8 cellular contexts compared by ENCODE assay signal in the genomic region with DNA sequence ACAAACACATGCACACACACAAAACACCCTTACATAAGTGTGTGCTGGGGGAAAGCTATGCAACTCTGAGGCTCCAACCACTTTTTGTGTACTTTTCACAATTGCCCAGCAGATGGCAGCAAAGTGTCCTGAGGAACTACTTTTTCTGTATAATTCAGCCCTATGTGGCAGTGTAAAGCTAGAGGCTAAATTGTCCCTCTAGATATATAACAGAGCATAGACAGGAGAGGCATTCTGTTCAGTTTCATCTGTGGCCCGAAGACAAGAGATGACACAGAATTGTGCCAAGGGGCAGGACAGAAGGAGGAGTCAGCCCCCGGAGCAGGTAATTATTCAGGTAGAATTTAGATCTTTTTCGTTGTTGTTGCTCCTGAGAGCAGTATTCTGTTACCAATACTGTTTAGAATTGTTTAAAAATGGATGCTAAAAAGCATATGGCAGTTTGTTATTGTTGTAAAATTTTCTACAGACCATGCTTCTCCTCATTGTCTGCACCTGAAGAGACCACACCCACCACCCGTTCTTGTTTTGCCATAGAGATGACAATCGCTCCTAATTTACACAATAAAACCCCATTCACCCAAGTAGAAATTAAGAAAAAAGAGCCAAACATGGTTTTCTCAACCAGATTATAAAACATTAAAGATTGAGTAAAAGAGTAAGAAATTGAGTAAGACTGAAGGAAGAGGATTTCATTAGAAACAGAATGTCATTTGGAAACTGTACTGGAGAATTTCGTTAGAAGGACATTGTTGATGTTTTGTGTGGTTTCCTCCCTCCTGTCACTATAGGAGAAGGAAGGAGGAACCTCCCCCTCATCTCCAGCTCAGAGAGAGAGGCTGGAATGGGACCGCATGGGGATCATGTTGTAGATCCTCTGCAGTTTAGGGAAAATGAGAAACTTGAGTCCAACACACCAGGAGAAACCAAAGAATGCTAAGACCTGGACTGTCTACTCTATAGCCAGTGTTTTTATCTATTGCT. TPM values are rescaled to one million over a fixed set of nuclear protein-coding genes. Genes with fewer than 3 reads are reported as not detected.
DNase-seq lines count a peak whose midpoint lies in the region; ATAC-seq and TF ChIP-seq lines count a peak whose summit lies in the region.

No MANE protein-coding gene starts in this region.

- H3K4me3 ChIP-seq in fibroblast of lung (replicated peaks in 1 of 4; ENCODE audit: control extremely low read depth in 1 of 4, insufficient read depth in 1 of 4, low read depth in 3 of 4, low read length in 4 of 4) = no peak overlapping the region

- no peaks in the 10 kb centered on the region for H3K4me1 ChIP-seq in fibroblast of lung (ENCODE audit: control insufficient read depth, extremely low read depth, insufficient read depth, low read length)

- H3K27ac Mint-ChIP-seq in nephron progenitor cell = no peak overlapping the region

- H3K4me2 ChIP-seq in fibroblast of lung (ENCODE audit: extremely low read depth, insufficient read depth, low read length) = no peak overlapping the region

- H3K36me3 ChIP-seq in fibroblast of lung (ENCODE audit: control insufficient read depth, insufficient read depth, low read length) = no peaks in the 10 kb centered on the region

- peaks cover 4% of the 10 kb centered on the region for H3K9me3 Mint-ChIP-seq in nephron progenitor cell

- no peaks in the 10 kb centered on the region for H3K36me3 Mint-ChIP-seq in nephron progenitor cell (ENCODE audit: low read depth)

- no peaks in the 10 kb centered on the region for H3K79me2 ChIP-seq in fibroblast of lung (ENCODE audit: control insufficient read depth, insufficient read depth, low read length)

- peak overlapping the region; percentile 37 for H3K4me3 Mint-ChIP-seq in nephron progenitor cell

- H3K9me3 ChIP-seq in fibroblast of lung (ENCODE audit: control insufficient read depth, insufficient read depth, low read depth, low read length) = no peaks in the 10 kb centered on the region

- H3K4me1 Mint-ChIP-seq in nephron progenitor cell = peaks cover 17% of the 10 kb centered on the region

- peaks cover 7% of the 10 kb centered on the region for H3K27me3 Mint-ChIP-seq in nephron progenitor cell (ENCODE audit: low read depth, poor library complexity)

- ATAC-seq in GM21390 (IDR thresholded peaks at IDR 0.05; ENCODE audit: unreplicated experiment) = peak; percentile 54

- H2AFZ ChIP-seq in fibroblast of lung (ENCODE audit: low read length) = no peak overlapping the region

- no peak overlapping the region for H3K9ac ChIP-seq in fibroblast of lung (ENCODE audit: insufficient read depth, low read length)

- no peak overlapping the region for H3K27ac ChIP-seq in fibroblast of lung (ENCODE audit: insufficient read depth, low read length)
- H3K27ac ChIP-seq in substantia nigra (ENCODE audit: low read depth, low read length, poor library complexity, severe bottlenecking) = no peak overlapping the region

- DNase-seq in COR-L47 (lab: John Stamatoyannopoulos, UW) (peak; percentile 54), HuH-7.5 (ENCODE audit: low spot score) (peak; percentile 41), OCI-M2 (lab: John Stamatoyannopoulos, UW; ENCODE audit: unreplicated experiment) (peak; percentile 27), activated T-cell treated with anti-CD3 and anti-CD28 coated beads for 48 hours (ENCODE audit: low read depth) (peak; percentile 25), fibroblast of lung (ENCODE audit: low read depth in 2 of 2) (peak; percentile 13 to 40), nephron progenitor cell (peak; percentile 71), substantia nigra (lab: John Stamatoyannopoulos, UW) (peak in 28 of 49 donors; percentile 5 to 48 (median 26))

- no peaks in the 10 kb centered on the region for H4K20me1 ChIP-seq in fibroblast of lung (ENCODE audit: control insufficient read depth, extremely low read depth, insufficient read depth, low read length)

- peak; percentile 61 to 70 for TF ChIP-seq CTCF in fibroblast of lung (conservative IDR thresholded peaks at IDR 0.05 in 1 of 2, IDR thresholded peaks at IDR 0.05 in 1 of 2; ENCODE audit: low read depth in 1 of 2, low read length in 2 of 2)
- peak; percentile 73 for TF ChIP-seq CTCF in nephron progenitor cell (IDR thresholded peaks at IDR 0.05)

- H3K27me3 ChIP-seq in fibroblast of lung (ENCODE audit: control insufficient read depth, insufficient read depth, low read length) = no peaks in the 10 kb centered on the region

RNA-seq across cellular contexts. Expression of a gene that starts 14.5 kb away (rescaled TPM):
- total RNA-seq in fibroblast of lung = 0.26 TPM in 1 of 2 replicates, not detected in the other
- not detected in 2 replicates for polyA plus RNA-seq in fibroblast of lung
- polyA plus RNA-seq in fibroblast of lung (2012) = not detected in 2 replicates
- not detected in 2 replicates for polyA minus RNA-seq in fibroblast of lung (ENCODE audit: low replicate concordance)

RNA-seq across cellular contexts. Expression of a gene that starts 32.4 kb away (rescaled TPM):
- not detected in 2 replicates for total RNA-seq in fibroblast of lung
- polyA plus RNA-seq in fibroblast of lung = not detected in 2 replicates
- polyA plus RNA-seq in fibroblast of lung (2012) = not detected in 2 replicates
- not detected in 2 replicates for polyA minus RNA-seq in fibroblast of lung (ENCODE audit: low replicate concordance)

RNA-seq across cellular contexts. Expression of a gene that starts 36.8 kb away (rescaled TPM):
- total RNA-seq in fibroblast of lung = not detected in 2 replicates
- not detected in 2 replicates for polyA plus RNA-seq in fibroblast of lung
- polyA plus RNA-seq in fibroblast of lung (2012) = not detected in 2 replicates
- polyA minus RNA-seq in fibroblast of lung (ENCODE audit: low replicate concordance) = not detected in 2 replicates
